ENCODE assay signal across 1 cellular context in the genomic region with DNA sequence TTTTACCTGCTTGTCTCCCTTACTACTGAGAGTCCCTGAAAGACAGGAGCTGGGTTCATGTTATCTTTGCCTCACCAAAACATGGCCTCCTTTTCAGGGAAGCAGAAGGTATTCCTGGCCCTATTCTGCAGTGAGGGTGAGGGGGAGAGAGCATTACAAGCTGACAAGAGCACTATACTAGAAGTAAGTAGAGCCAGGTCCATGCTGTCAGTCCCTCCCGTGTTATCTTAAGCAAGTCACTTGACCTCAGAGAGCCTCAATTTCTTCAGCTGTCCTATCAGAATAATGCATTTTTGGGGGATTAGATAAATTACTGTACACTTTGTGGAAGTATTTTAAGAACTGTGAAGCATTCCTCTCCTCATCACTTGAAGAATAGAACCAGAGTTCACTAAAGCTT.
TF ChIP-seq lines count a peak whose summit lies in the region.

No MANE protein-coding gene starts in this region.

TF ChIP-seq in IMR-90, 13 proteins besides CTCF, POLR2A, EP300 and RAD21 (continued from another document):
- TF ChIP-seq MXI1 (IDR thresholded peaks at IDR 0.05; ENCODE audit: borderline replicate concordance, low read depth, low read length) (no peak), RFX5 (IDR thresholded peaks at IDR 0.05; ENCODE audit: low read depth, low read length) (no peak), MAZ (IDR thresholded peaks at IDR 0.05; ENCODE audit: borderline replicate concordance, low read depth, low read length) (no peak), RCOR1 (IDR thresholded peaks at IDR 0.05; ENCODE audit: insufficient replicate concordance, low read length) (no peak), CHD1 (IDR thresholded peaks at IDR 0.05; ENCODE audit: low read depth, low read length) (no peak), BHLHE40 (IDR thresholded peaks at IDR 0.05; ENCODE audit: low read depth, low read length) (no peak), USF2 (IDR thresholded peaks at IDR 0.05; ENCODE audit: low read depth, low read length) (no peak), SMC3 (IDR thresholded peaks at IDR 0.05; ENCODE audit: low read depth, low read length) (no peak)
